ENCODE assay signal across 1 cellular context in genomic region chr4:64271601-64272081, GRCh38.
TF ChIP-seq lines count a peak whose summit lies in the region.

No MANE protein-coding gene starts in this region.

TF ChIP-seq in HepG2, 621 proteins besides CTCF, POLR2A, EP300 and RAD21 (continued from another document):
- TF ChIP-seq ZBTB25 (CRISPR knock-in tag; IDR thresholded peaks at IDR 0.05) (no peak), RNF2 (conservative IDR thresholded peaks at IDR 0.05; ENCODE audit: low read depth) (0 out of 2 replicates have a peak, but pooled peaks have one; percentile 39), NRL (CRISPR knock-in tag; IDR thresholded peaks at IDR 0.05; ENCODE audit: borderline replicate concordance) (peak; percentile 20; the same call in 1 of the 2 replicates)
